10 cellular contexts compared by ENCODE assay signal in genomic region chr4:41178372-41179085, GRCh38. TPM values are rescaled to one million over a fixed set of nuclear protein-coding genes. Genes with fewer than 3 reads are reported as not detected.
DNase-seq lines count a peak whose midpoint lies in the region; TF ChIP-seq lines count a peak whose summit lies in the region.
"Had no signal": no experiment of that assay in that cellular context is flagged by ENCODE, and none has a peak within 500 bp of the region (broad histone marks: within the 10 kb centered on the region; RNA-seq: fewer than 3 reads in every experiment).

No MANE protein-coding gene starts in this region.

- peak overlapping the region; percentile 74 for H3K27ac Mint-ChIP-seq in chondrocyte (ENCODE audit: unreplicated experiment)
- H3K27ac Mint-ChIP-seq: activated B cell treated with CpG ODN at 0.5 μM for 24 hours; activated naive CD8-positive, alpha-beta T cell had no signal

- H3K4me1 Mint-ChIP-seq in chondrocyte (ENCODE audit: low read depth), result peaks cover 86% of the 10 kb centered on the region
- H3K4me1 Mint-ChIP-seq: activated B cell treated with CpG ODN at 0.5 μM for 24 hours had no signal

- no peaks in the 10 kb centered on the region for H3K36me3 Mint-ChIP-seq in chondrocyte (ENCODE audit: low read depth)
- H3K36me3 Mint-ChIP-seq: activated naive CD8-positive, alpha-beta T cell had no signal

- TF ChIP-seq POLR2A in uterus (IDR thresholded peaks at IDR 0.05), result no peak

- peak overlapping the region; percentile 21 for H3K4me3 Mint-ChIP-seq in chondrocyte (ENCODE audit: unreplicated experiment)
- H3K4me3 Mint-ChIP-seq: activated B cell treated with CpG ODN at 0.5 μM for 24 hours; activated naive CD8-positive, alpha-beta T cell had no signal

- TF ChIP-seq CTCF in chondrocyte (IDR thresholded peaks at IDR 0.05), result no peak
- no peak for TF ChIP-seq CTCF in uterus (IDR thresholded peaks at IDR 0.05)

- no peaks in the 10 kb centered on the region for H3K9me3 Mint-ChIP-seq in chondrocyte (ENCODE audit: low read depth)

- intact Hi-C loops in uterus (cut with DNase I; ENCODE audit: low total_unique reads), result no loop called here

- H3K27ac ChIP-seq in uterus, result peak overlapping the region; percentile 20 to 45
- H3K27ac ChIP-seq: KMS-11 had no signal

- DNase-seq in MG63 (peak; percentile 47), chondrocyte (ENCODE audit: low spot score) (no peak), left kidney (ENCODE audit: low read depth, low spot score) (peak; percentile 49), uterus (no peak), globus pallidus (ENCODE audit: low spot score) (no peak), NCI-H1105 treated with DMSO at 0.1 percent for 48 hours (lab: John Stamatoyannopoulos, UW) (no peak)
- DNase-seq in activated CD4-positive, alpha-beta T cell treated with anti-CD3 and anti-CD28 coated beads for 1 hour, result no peak
- DNase-seq: activated B cell treated with CpG ODN at 0.5 μM for 24 hours had no signal

- H3K4me3 ChIP-seq in MG63 (no peak overlapping the region), uterus (no peak overlapping the region)

- H3K4me1 ChIP-seq in uterus, result peaks cover 6 to 18% of the 10 kb centered on the region in 2 donors

- H3K36me3 ChIP-seq in MG63 (no peaks in the 10 kb centered on the region), uterus (no peaks in the 10 kb centered on the region)

- no peaks in the 10 kb centered on the region for H3K27me3 Mint-ChIP-seq in chondrocyte (ENCODE audit: low read depth)

- H3K27me3 ChIP-seq in MG63, result no peaks in the 10 kb centered on the region
- H3K27me3 ChIP-seq in uterus, result no peaks in the 10 kb centered on the region

- H3K9me3 ChIP-seq in MG63 (no peaks in the 10 kb centered on the region), uterus (no peaks in the 10 kb centered on the region)

RNA-seq across cellular contexts. Expression of gene APBB2, which starts 35.8 kb away (rescaled TPM):
- total RNA-seq in MG63 (2014; rRNA removed; shearing (Covaris generic); ENCODE audit: low replicate concordance), result 28.1 and 36.1 TPM in 2 replicates
- total RNA-seq in chondrocyte (111 to 192 TPM (median 119 TPM) in 3 replicates), uterus (100 to 1,000 TPM in 2 of 4 donors, 10 to 100 TPM in 2; 32.4 to 133 (median 92.1) TPM)

Comparison
In these comparisons a context has a peak if more than half of its experiments do, and no peak if none do; other contexts are left out.
1. DNase-seq: peak in MG63 (single experiment) and left kidney (single experiment); none in chondrocyte (single experiment), uterus (0 of 2), globus pallidus (single experiment), NCI-H1105 treated with DMSO at 0.1 percent for 48 hours (single experiment) and activated CD4-positive, alpha-beta T cell treated with anti-CD3 and anti-CD28 coated beads for 1 hour (single experiment).